In genomic region chr3:107284570-107284969, GRCh38 we compare ENCODE assay signal across 20 cellular contexts.
DNase-seq lines count a peak whose midpoint lies in the region; ATAC-seq, FAIRE-seq and TF ChIP-seq lines count a peak whose summit lies in the region.
"Had no signal": no experiment of that assay in that cellular context is flagged by ENCODE, and none has a peak within 500 bp of the region (broad histone marks: within the 10 kb centered on the region; RNA-seq: fewer than 3 reads in every experiment).

No MANE protein-coding gene starts in this region.

- H3K9me3 ChIP-seq in HepG2 (ENCODE audit: low read length) (no peaks in the 10 kb centered on the region), right lobe of liver (no peaks in the 10 kb centered on the region)
- H3K9me3 ChIP-seq: pancreas had no signal

- CTCF ChIA-PET in HepG2 (lab: Yijun Ruan, JAX; ENCODE audit: low intra/inter-chr PET ratio, low total read pairs): no interaction called here
- CTCF ChIA-PET in activated naive CD4-positive, alpha-beta T cell treated with anti-CD3 and anti-CD28 coated beads for 36 hours (lab: Charles Lee): interaction anchor here (1.0 to 2.0 kb wide), 5 partner anchors 12 to 175 kb away, joined by 3 to 8 read pairs (median 4); no protein-coding TSS in a partner anchor

- H3K4me1 Mint-ChIP-seq in activated naive CD4-positive, alpha-beta T cell treated with anti-CD3 and anti-CD28 coated beads for 36 hours (ENCODE audit: low read depth): peaks cover 4% of the 10 kb centered on the region
- H3K4me1 Mint-ChIP-seq: activated CD4-positive, alpha-beta T cell treated with anti-CD3 and anti-CD28 coated beads for 36 hours had no signal

- in situ Hi-C loops in HepG2 (cut with HindIII; ENCODE audit: extremely low pct_ligation_motif_present, low pct_unique_long_range_greater_than_20kb): no loop called here

- H3K27ac Mint-ChIP-seq in activated naive CD4-positive, alpha-beta T cell treated with anti-CD3 and anti-CD28 coated beads for 36 hours: no peak overlapping the region
- H3K27ac Mint-ChIP-seq: activated CD4-positive, alpha-beta T cell treated with anti-CD3 and anti-CD28 coated beads for 36 hours; CD4-positive, alpha-beta memory T cell had no signal

- BruUV-seq in HepG2 (replicated peaks; lab: Mats Ljungman, UMichigan): no TSS peak

- no peaks in the 10 kb centered on the region for H3K9me3 Mint-ChIP-seq in activated naive CD4-positive, alpha-beta T cell treated with anti-CD3 and anti-CD28 coated beads for 36 hours

- H3K27ac ChIP-seq in HepG2 (ENCODE audit: extremely low read length, insufficient read depth, low read length): no peak overlapping the region
- no peak overlapping the region for H3K27ac ChIP-seq in right lobe of liver
- H3K27ac ChIP-seq: pancreas had no signal

- DNase-seq in HepG2 (ENCODE audit: low spot score): no peak
- DNase-seq in right lobe of liver: no peak
- peak; percentile 88 for DNase-seq in amniotic epithelial cell (ENCODE audit: low read depth)
- peak; percentile 54 for DNase-seq in fibroblast of pulmonary artery (ENCODE audit: low read depth)
- DNase-seq in NCI-H1930 (lab: John Stamatoyannopoulos, UW): no peak
- DNase-seq in NCI-H1092 (lab: John Stamatoyannopoulos, UW): no peak
- DNase-seq in activated naive CD4-positive, alpha-beta T cell treated with anti-CD3 and anti-CD28 coated beads for 36 hours: no peak
- DNase-seq: ACHN; activated CD4-positive, alpha-beta T cell treated with anti-CD3 and anti-CD28 coated beads for 36 hours; activated naive CD4-positive, alpha-beta T cell treated with Interleukin-2 at 50 U/mL for 16 hours; CD4-positive, alpha-beta memory T cell; central memory CD4-positive, alpha-beta T cell; kidney glomerular epithelial cell; MV-4-11; NCI-H748 treated with DMSO at 0.1 percent for 48 hours; pancreas; small intestine; stimulated activated naive CD4-positive, alpha-beta T cell had no signal

- no peak for TF ChIP-seq POLR2A in HepG2 (IDR thresholded peaks at IDR 0.05; ENCODE audit: insufficient read depth in 1 of 2, low read depth in 2 of 2, low read length in 2 of 2)
- TF ChIP-seq POLR2A in right lobe of liver (IDR thresholded peaks at IDR 0.05): no peak

- TF ChIP-seq CTCF in HepG2 (CRISPR knock-in tag; IDR thresholded peaks at IDR 0.05): no peak
- TF ChIP-seq CTCF in right lobe of liver (IDR thresholded peaks at IDR 0.05): no peak
- TF ChIP-seq CTCF in fibroblast of pulmonary artery (IDR thresholded peaks at IDR 0.05; ENCODE audit: low read length, missing control alignments): no peak

- H3K4me3 Mint-ChIP-seq in activated naive CD4-positive, alpha-beta T cell treated with anti-CD3 and anti-CD28 coated beads for 36 hours: no peak overlapping the region
- H3K4me3 Mint-ChIP-seq: activated CD4-positive, alpha-beta T cell treated with anti-CD3 and anti-CD28 coated beads for 36 hours; CD4-positive, alpha-beta memory T cell had no signal

- no peaks in the 10 kb centered on the region for H3K36me3 Mint-ChIP-seq in activated naive CD4-positive, alpha-beta T cell treated with anti-CD3 and anti-CD28 coated beads for 36 hours (ENCODE audit: low read depth)
- H3K36me3 Mint-ChIP-seq: CD4-positive, alpha-beta memory T cell had no signal

- intact Hi-C loops in HepG2 (cut with micrococcal nuclease; ENCODE audit: unreplicated experiment) (no loop called here), right lobe of liver (cut with DNase I) (no loop called here)
- intact Hi-C loops in activated naive CD4-positive, alpha-beta T cell treated with anti-CD3 and anti-CD28 coated beads for 36 hours (cut with micrococcal nuclease): no loop called here

- TF ChIP-seq EP300 in HepG2 (IDR thresholded peaks at IDR 0.05; ENCODE audit: low read depth in 2 of 2, low read length in 2 of 2): no peak
- TF ChIP-seq EP300 in HepG2 (CRISPR knock-in tag; IDR thresholded peaks at IDR 0.05; ENCODE audit: borderline replicate concordance): no peak

- no peaks in the 10 kb centered on the region for H3K4me1 ChIP-seq in HepG2 (ENCODE audit: insufficient read depth, low read length)
- H3K4me1 ChIP-seq in right lobe of liver: no peaks in the 10 kb centered on the region
- H3K4me1 ChIP-seq: pancreas had no signal

- no peak overlapping the region for H3K9ac ChIP-seq in HepG2 (ENCODE audit: insufficient read depth, low read depth, low read length)

- no peak for FAIRE-seq in HepG2 (lab: Jason Lieb, UNC)
- FAIRE-seq: GM12891, pancreas, small intestine had no signal

- H3K27me3 Mint-ChIP-seq in activated naive CD4-positive, alpha-beta T cell treated with anti-CD3 and anti-CD28 coated beads for 36 hours (ENCODE audit: low read depth): peaks cover 13% of the 10 kb centered on the region

- H4K20me1 ChIP-seq in HepG2 (ENCODE audit: insufficient read depth, low read length): no peaks in the 10 kb centered on the region

- no peak overlapping the region for H2AFZ ChIP-seq in HepG2 (ENCODE audit: low read length)

- no peaks in the 10 kb centered on the region for H3K79me2 ChIP-seq in HepG2 (ENCODE audit: insufficient read depth, low read length)

- ATAC-seq in HepG2: no peak
- no peak for ATAC-seq in right lobe of liver
- ATAC-seq in GM19467 (IDR thresholded peaks at IDR 0.05; ENCODE audit: unreplicated experiment): no peak
- ATAC-seq: activated CD4-positive, alpha-beta T cell treated with anti-CD3 and anti-CD28 coated beads for 36 hours; pancreas had no signal

- no peak overlapping the region for H3K4me2 ChIP-seq in HepG2 (ENCODE audit: low read depth, low read length)

- H3K4me3 ChIP-seq in HepG2 (replicated peaks in 1 of 3; ENCODE audit: insufficient read depth in 1 of 3, low read depth in 2 of 3, low read length in 3 of 3) (no peak overlapping the region), right lobe of liver (no peak overlapping the region), fibroblast of pulmonary artery (replicated peaks; ENCODE audit: low read depth, low read length) (no peak overlapping the region)
- H3K4me3 ChIP-seq: pancreas had no signal

- no peak for TF ChIP-seq RAD21 in HepG2 (CRISPR knock-in tag; IDR thresholded peaks at IDR 0.05)

- H3K36me3 ChIP-seq in HepG2 (replicated peaks in 1 of 2; ENCODE audit: control insufficient read depth in 1 of 2, insufficient read depth in 2 of 2, low read length in 2 of 2): no peaks in the 10 kb centered on the region
- H3K36me3 ChIP-seq in right lobe of liver: no peaks in the 10 kb centered on the region
- H3K36me3 ChIP-seq: pancreas had no signal

- POLR2A ChIA-PET in HepG2 (lab: Yijun Ruan, JAX): no interaction called here

- H3K27me3 ChIP-seq in HepG2 (ENCODE audit: control insufficient read depth in 1 of 2, insufficient read depth in 2 of 2, low read length in 2 of 2) (no peaks in the 10 kb centered on the region), right lobe of liver (no peaks in the 10 kb centered on the region)
- H3K27me3 ChIP-seq: pancreas had no signal

TF ChIP-seq in HepG2, 621 proteins besides CTCF, POLR2A, EP300 and RAD21 (continues in another document):
- no peak for TF ChIP-seq ZNF446 (CRISPR knock-in tag; IDR thresholded peaks at IDR 0.05)
- peak; percentile 41; the same call in 1 of the 2 replicates for TF ChIP-seq NFE2L2 (IDR thresholded peaks at IDR 0.05; ENCODE audit: low read length)
- TF ChIP-seq ZNF329 (CRISPR knock-in tag; IDR thresholded peaks at IDR 0.05; ENCODE audit: low read depth): no peak
- TF ChIP-seq ZNF781 (CRISPR knock-in tag; IDR thresholded peaks at IDR 0.05; ENCODE audit: borderline replicate concordance, not compliant biosample characterization): no peak
- no peak for TF ChIP-seq ZFX (CRISPR knock-in tag; IDR thresholded peaks at IDR 0.05; ENCODE audit: low read depth)
- TF ChIP-seq NCOA1 (CRISPR knock-in tag; IDR thresholded peaks at IDR 0.05): no peak
- TF ChIP-seq ZNF614 (CRISPR knock-in tag; IDR thresholded peaks at IDR 0.05; ENCODE audit: borderline replicate concordance): no peak
- TF ChIP-seq ATF7 (IDR thresholded peaks at IDR 0.05): peak; percentile 84
- TF ChIP-seq ATF7 (CRISPR knock-in tag; IDR thresholded peaks at IDR 0.05): no peak
- no peak for TF ChIP-seq ZNF652 (CRISPR knock-in tag; IDR thresholded peaks at IDR 0.05; ENCODE audit: borderline replicate concordance, low read depth)
- TF ChIP-seq ZNF142 (CRISPR knock-in tag; IDR thresholded peaks at IDR 0.05): no peak
- no peak for TF ChIP-seq ZNF670 (CRISPR knock-in tag; IDR thresholded peaks at IDR 0.05; ENCODE audit: borderline replicate concordance)

Comparison
In these comparisons a context has a peak if more than half of its experiments do, and no peak if none do; other contexts are left out.
1. DNase-seq: peak in amniotic epithelial cell (single experiment) and fibroblast of pulmonary artery (single experiment); none in HepG2 (single experiment), right lobe of liver (0 of 3), NCI-H1930 (0 of 2), NCI-H1092 (single experiment) and activated naive CD4-positive, alpha-beta T cell treated with anti-CD3 and anti-CD28 coated beads for 36 hours (single experiment).